ENCODE assay signal across 1 cellular context in genomic region chr2:177625744-177626655, GRCh38.
TF ChIP-seq lines count a peak whose summit lies in the region.

No MANE protein-coding gene starts in this region.

TF ChIP-seq in GM23338, 12 proteins besides CTCF, POLR2A, EP300 and RAD21 (continued from another document):
- no peak for TF ChIP-seq ZNF462 (CRISPR knock-in tag; IDR thresholded peaks at IDR 0.05)
- TF ChIP-seq EZH2 (IDR thresholded peaks at IDR 0.05; ENCODE audit: low read depth, unreplicated experiment): no peak
